1 cellular context compared by ENCODE assay signal in genomic region chr1:209641216-209642181, GRCh38.
TF ChIP-seq lines count a peak whose summit lies in the region.

No MANE protein-coding gene starts in this region.

TF ChIP-seq in WTC11, 78 proteins besides CTCF, POLR2A, EP300 and RAD21 (continued from another document):
- TF ChIP-seq PRDM15 (CRISPR knock-in tag; IDR thresholded peaks at IDR 0.05): no peak
